Comparison of ENCODE assay signal across 9 cellular contexts in the genomic region with DNA sequence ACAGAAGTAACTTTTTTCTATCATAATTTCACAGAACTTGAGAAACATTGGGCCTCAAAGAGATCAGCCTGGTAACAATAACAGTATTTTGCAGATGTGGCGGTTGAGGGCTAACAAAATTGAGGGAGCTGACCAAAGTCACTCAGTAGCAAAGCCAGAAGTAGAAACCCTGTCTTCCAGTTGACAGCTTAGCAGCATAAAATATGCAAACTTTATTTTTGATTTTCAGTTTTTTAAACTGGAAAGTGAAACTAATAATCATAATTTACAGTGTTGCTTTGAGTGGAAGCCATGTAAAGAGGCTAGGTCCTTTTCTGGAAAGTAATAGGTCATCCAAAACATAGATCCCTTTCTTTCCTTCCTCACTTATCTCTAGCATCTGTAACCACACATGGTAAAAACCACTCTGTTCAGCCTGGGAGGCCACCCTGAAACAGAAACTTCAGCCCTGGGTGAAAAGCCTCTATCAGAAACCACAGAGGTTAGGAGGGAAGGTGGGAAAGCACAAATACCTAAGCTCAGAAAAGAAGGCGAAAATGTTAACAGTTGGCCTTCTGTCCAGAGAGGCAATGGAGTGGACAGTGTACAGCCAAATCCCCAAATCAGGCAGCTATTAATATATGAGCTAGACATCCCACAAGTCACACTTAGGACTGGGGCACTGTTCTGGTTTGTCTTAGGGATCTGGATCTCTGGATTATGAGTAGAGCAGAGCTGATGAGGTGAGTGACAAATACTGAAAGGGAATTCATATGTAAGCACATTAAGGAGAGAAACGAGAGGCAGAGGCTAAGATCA.
DNase-seq lines count a peak whose midpoint lies in the region; ATAC-seq and TF ChIP-seq lines count a peak whose summit lies in the region.
"Had no signal": no experiment of that assay in that cellular context is flagged by ENCODE, and none has a peak within 500 bp of the region (broad histone marks: within the 10 kb centered on the region; RNA-seq: fewer than 3 reads in every experiment).

No MANE protein-coding gene starts in this region.

- no peak overlapping the region; the same call in 1 of the 2 replicates for H3K4me3 ChIP-seq in GM06990 (replicated peaks; ENCODE audit: low read depth, low read length)

- H3K27me3 ChIP-seq in GM06990 (replicated peaks; ENCODE audit: control insufficient read depth, insufficient read depth, low read length), result no peaks in the 10 kb centered on the region; the same call in 1 of the 2 replicates

- no peaks in the 10 kb centered on the region for H3K36me3 ChIP-seq in GM06990 (ENCODE audit: control insufficient read depth, insufficient read depth, low read length)

- TF ChIP-seq CTCF in GM06990 (IDR thresholded peaks at IDR 0.05; ENCODE audit: insufficient read depth, low read length, poor library complexity, severe bottlenecking), result no peak

- DNase-seq in GM06990 (ENCODE audit: extremely low read depth, insufficient read length) (peak; percentile 13), astrocyte of the hippocampus (ENCODE audit: low read depth, low spot score) (peak; percentile 42), NCI-H1092 treated with DMSO at 0.1 percent for 48 hours (lab: John Stamatoyannopoulos, UW) (no peak), germinal center (ENCODE audit: low spot score) (no peak), NCI-H2171 treated with DMSO at 0.1 percent for 48 hours (lab: John Stamatoyannopoulos, UW) (no peak), Ammon's horn (ENCODE audit: low spot score) (no peak)
- DNase-seq: Caco-2 had no signal

- peak; percentile 97 for ATAC-seq in GM21381 (IDR thresholded peaks at IDR 0.05; ENCODE audit: unreplicated experiment)
- ATAC-seq in HG03159 (IDR thresholded peaks at IDR 0.05; ENCODE audit: unreplicated experiment), result peak; percentile 81

Comparison
In these comparisons a context has a peak if more than half of its experiments do, and no peak if none do; other contexts are left out.
1. DNase-seq: peak in GM06990 (single experiment) and astrocyte of the hippocampus (single experiment); none in NCI-H1092 treated with DMSO at 0.1 percent for 48 hours (single experiment), germinal center (single experiment), NCI-H2171 treated with DMSO at 0.1 percent for 48 hours (single experiment) and Ammon's horn (single experiment).